Comparison of ENCODE assay signal across 29 cellular contexts in the genomic region with DNA sequence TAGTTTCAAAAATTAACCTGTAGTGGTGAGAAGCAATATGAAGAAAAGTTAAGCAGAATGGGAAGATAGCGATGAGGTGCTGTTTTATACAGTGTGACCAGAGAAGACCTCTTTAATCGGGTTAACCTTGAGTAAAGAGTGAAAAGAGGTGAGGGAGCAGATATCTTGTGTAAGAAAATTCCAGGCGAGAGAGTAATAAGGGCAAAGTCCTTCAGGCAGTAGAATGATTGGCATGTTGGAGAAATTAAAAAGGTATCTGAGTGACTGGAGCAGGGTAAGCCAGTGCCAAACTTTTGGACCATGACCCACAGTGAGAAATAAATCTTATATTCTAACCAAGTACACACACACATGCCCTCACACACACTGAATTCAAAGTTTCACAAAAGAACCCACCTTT.
"Had no signal": no experiment of that assay in that cellular context is flagged by ENCODE, and none has a peak within 500 bp of the region (broad histone marks: within the 10 kb centered on the region; RNA-seq: fewer than 3 reads in every experiment).

No MANE protein-coding gene starts in this region.

- H3K27me3 ChIP-seq: brain microvascular endothelial cell, dorsolateral prefrontal cortex had no signal

- H3K4me3 ChIP-seq: coronary artery, dorsolateral prefrontal cortex had no signal

- DNase-seq: activated B cell treated with CpG ODN at 0.5 μM for 24 hours; activated CD4-positive, alpha-beta T cell treated with anti-CD3 and anti-CD28 coated beads for 48 hours; activated CD4-positive, alpha-beta T cell treated with anti-CD3 and anti-CD28 coated beads, Interleukin-2, amount 50 U/mL, for 1 hour; activated CD4-positive, alpha-beta T cell treated with anti-CD3 and anti-CD28 coated beads, Interleukin-2, amount 50 U/mL, for 48 hours; activated CD8-positive, alpha-beta memory T cell treated with anti-CD3 and anti-CD28 coated beads for 24 hours; activated CD8-positive, alpha-beta T cell treated with anti-CD3 and anti-CD28 coated beads for 36 hours; activated effector memory CD4-positive, alpha-beta T cell treated with Interleukin-2 at 50 U/mL for 16 hours; activated gamma-delta T cell treated with Interleukin-2 at 50 U/mL for 16 hours; activated naive CD4-positive, alpha-beta T cell treated with anti-CD3 and anti-CD28 coated beads, Interleukin-2, amount 50 U/mL, for 16 hours; activated naive CD4-positive, alpha-beta T cell treated with Interleukin-2 at 50 U/mL for 16 hours; activated T-cell treated with anti-CD3 and anti-CD28 coated beads, Interleukin-2, amount 50 U/mL, for 4 hours; amniotic stem cell; anterior cingulate cortex; brain microvascular endothelial cell; dorsolateral prefrontal cortex; effector memory CD4-positive, alpha-beta T cell; endodermal cell; foreskin fibroblast; head of caudate nucleus; T-helper 17 cell; T1000; WERI-Rb-1 had no signal

- ATAC-seq: activated CD4-positive, CD25-positive, alpha-beta regulatory T cell treated with anti-CD3 and anti-CD28 coated beads, Interleukin-2, amount 50 U/mL, for 24 hours; activated CD8-positive, alpha-beta T cell treated with anti-CD3 and anti-CD28 coated beads for 36 hours; activated T-cell treated with anti-CD3 and anti-CD28 coated beads, Interleukin-2, amount 50 U/mL, for 4 hours; activated T-helper 17 cell treated with anti-CD3 and anti-CD28 coated beads, Interleukin-2, amount 50 U/mL, for 72 hours; esophagus mucosa; T-helper 17 cell had no signal

- H3K27ac ChIP-seq: brain microvascular endothelial cell, coronary artery, dorsolateral prefrontal cortex, WERI-Rb-1 had no signal

- FAIRE-seq: astrocyte, bronchial epithelial cell, frontal cortex had no signal

- H3K36me3 ChIP-seq: brain microvascular endothelial cell, WERI-Rb-1 had no signal
